In genomic region chr5:181248277-181248676, GRCh38 we compare ENCODE assay signal across 9 cellular contexts.
A peak's percentile ranks its signal among the peaks of the same experiment; 100 is the strongest.
DNase-seq lines count a peak whose midpoint lies in the region; ATAC-seq and TF ChIP-seq lines count a peak whose summit lies in the region.
"Had no signal": no experiment of that assay in that cellular context is flagged by ENCODE, and none has a peak within 500 bp of the region (broad histone marks: within the 10 kb centered on the region; RNA-seq: fewer than 3 reads in every experiment).

No MANE protein-coding gene starts in this region.

- H3K36me3 Mint-ChIP-seq in stimulated activated naive CD8-positive, alpha-beta T cell treated with anti-CD3 and anti-CD28 coated beads, Interleukin-15, Interleukin-2, amounts not matched to agents 100 ng/mL and 50 ng/mL, for 24 hours (ENCODE audit: low read depth), result peaks cover 49% of the 10 kb centered on the region

- H3K4me3 ChIP-seq in cardiac fibroblast (replicated peaks in 1 of 2; ENCODE audit: low read depth in 2 of 2, low read length in 2 of 2) (peak overlapping the region; percentile 87 to 89), muscle layer of colon (ENCODE audit: low read depth in 1 of 2, low read length in 2 of 2) (peak overlapping the region; percentile 25 to 92)

- ATAC-seq in stimulated activated naive CD8-positive, alpha-beta T cell treated with anti-CD3 and anti-CD28 coated beads, Interleukin-15, Interleukin-2, amounts not matched to agents 100 U/mL and 50 U/mL, for 24 hours, result no peak
- ATAC-seq in GM21723 (IDR thresholded peaks at IDR 0.05; ENCODE audit: unreplicated experiment) (no peak), HG03175 (IDR thresholded peaks at IDR 0.05; ENCODE audit: unreplicated experiment) (no peak)

- peaks cover 42% of the 10 kb centered on the region for H3K4me1 ChIP-seq in muscle layer of colon (ENCODE audit: insufficient read depth, low read length)

- peak overlapping the region; percentile 94 for H3K27ac ChIP-seq in muscle layer of colon (ENCODE audit: low read depth, low read length)

- H3K27ac Mint-ChIP-seq in stimulated activated naive CD8-positive, alpha-beta T cell treated with anti-CD3 and anti-CD28 coated beads, Interleukin-15, Interleukin-2, amounts not matched to agents 100 ng/mL and 50 ng/mL, for 24 hours, result peak overlapping the region; percentile 89

- H3K9me3 Mint-ChIP-seq in stimulated activated naive CD8-positive, alpha-beta T cell treated with anti-CD3 and anti-CD28 coated beads, Interleukin-15, Interleukin-2, amounts not matched to agents 100 ng/mL and 50 ng/mL, for 24 hours, result no peaks in the 10 kb centered on the region

- no peaks in the 10 kb centered on the region for H3K36me3 ChIP-seq in muscle layer of colon (ENCODE audit: insufficient read depth, low read length)

- H3K9ac ChIP-seq in muscle layer of colon (ENCODE audit: low read length), result peak overlapping the region; percentile 39

- TF ChIP-seq CTCF in cardiac fibroblast (IDR thresholded peaks at IDR 0.05; ENCODE audit: low read depth, low read length), result no peak

- peaks cover 71% of the 10 kb centered on the region for H3K4me1 Mint-ChIP-seq in stimulated activated naive CD8-positive, alpha-beta T cell treated with anti-CD3 and anti-CD28 coated beads, Interleukin-15, Interleukin-2, amounts not matched to agents 100 ng/mL and 50 ng/mL, for 24 hours (ENCODE audit: low read depth)

- H3K4me3 Mint-ChIP-seq in stimulated activated naive CD8-positive, alpha-beta T cell treated with anti-CD3 and anti-CD28 coated beads, Interleukin-15, Interleukin-2, amounts not matched to agents 100 ng/mL and 50 ng/mL, for 24 hours, result peak overlapping the region; percentile 91

- DNase-seq in stimulated activated naive CD8-positive, alpha-beta T cell treated with anti-CD3 and anti-CD28 coated beads, Interleukin-15, Interleukin-2, amounts not matched to agents 100 U/mL and 50 U/mL, for 24 hours, result no peak
- DNase-seq in cardiac fibroblast (ENCODE audit: low read depth in 2 of 2) (no peak), nucleus accumbens (lab: John Stamatoyannopoulos, UW) (no peak), NCI-H748 (lab: John Stamatoyannopoulos, UW; ENCODE audit: unreplicated experiment) (no peak)
- DNase-seq: GDM1 had no signal

- H3K27me3 Mint-ChIP-seq in stimulated activated naive CD8-positive, alpha-beta T cell treated with anti-CD3 and anti-CD28 coated beads, Interleukin-15, Interleukin-2, amounts not matched to agents 100 ng/mL and 50 ng/mL, for 24 hours, result no peaks in the 10 kb centered on the region

- no peaks in the 10 kb centered on the region for H3K9me3 ChIP-seq in muscle layer of colon (ENCODE audit: low read length)

- no peaks in the 10 kb centered on the region for H3K27me3 ChIP-seq in muscle layer of colon (ENCODE audit: control insufficient read depth in 1 of 2, insufficient read depth in 2 of 2, low read length in 2 of 2)
